16 cellular contexts compared by ENCODE assay signal in the genomic region with DNA sequence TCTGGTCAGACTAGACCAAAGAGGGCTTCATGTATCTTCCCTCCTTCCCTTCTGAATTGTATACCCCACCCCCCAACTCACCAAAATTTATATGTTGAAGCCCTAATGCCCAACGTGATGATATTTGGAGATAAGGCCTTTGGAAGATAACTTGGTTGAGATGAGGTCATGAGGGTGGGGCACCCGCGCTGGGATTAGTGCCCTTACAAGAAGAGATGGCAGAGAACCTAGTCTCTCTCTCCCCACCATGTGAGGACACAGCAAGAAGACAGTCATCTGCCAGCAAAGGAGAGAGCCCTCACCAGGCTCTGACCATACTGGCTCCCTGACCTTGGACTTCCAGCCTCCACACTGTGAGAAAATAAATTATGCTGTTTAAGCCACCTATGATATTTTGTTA. TPM values are rescaled to one million over a fixed set of nuclear protein-coding genes. Genes with fewer than 3 reads are reported as not detected.
DNase-seq lines count a peak whose midpoint lies in the region; ATAC-seq and TF ChIP-seq lines count a peak whose summit lies in the region.
"Had no signal": no experiment of that assay in that cellular context is flagged by ENCODE, and none has a peak within 500 bp of the region (broad histone marks: within the 10 kb centered on the region; RNA-seq: fewer than 3 reads in every experiment).

No MANE protein-coding gene starts in this region.

- no peak overlapping the region for H3K4me3 ChIP-seq in upper lobe of right lung
- H3K4me3 ChIP-seq: BLaER1 treated with 17β-estradiol and CSF1 and Interleukin-3, amounts not matched to agents 10 nM and 100 nM; GM23338 had no signal

- H3K4me1 ChIP-seq in upper lobe of right lung = no peaks in the 10 kb centered on the region

- H3K27me3 Mint-ChIP-seq in T-helper 17 cell (no peaks in the 10 kb centered on the region), endothelial cell (ENCODE audit: unreplicated experiment) (peaks cover 6% of the 10 kb centered on the region)
- H3K27me3 Mint-ChIP-seq: CD4-positive, alpha-beta T cell had no signal

- H3K9me3 Mint-ChIP-seq in endothelial cell (ENCODE audit: unreplicated experiment) = no peaks in the 10 kb centered on the region
- H3K9me3 Mint-ChIP-seq: CD4-positive, alpha-beta T cell; GM23338 had no signal

- H3K4me3 Mint-ChIP-seq in T-helper 17 cell (no peak overlapping the region), endothelial cell (ENCODE audit: unreplicated experiment) (peak overlapping the region; percentile 56)
- H3K4me3 Mint-ChIP-seq: CD4-positive, alpha-beta T cell; GM23338 had no signal

- no peak for ATAC-seq in T-helper 17 cell
- ATAC-seq in upper lobe of right lung = no peak
- no peak for ATAC-seq in GM18502 (IDR thresholded peaks at IDR 0.05; ENCODE audit: poor library complexity, unreplicated experiment)
- ATAC-seq: GM23338 had no signal

- no peaks in the 10 kb centered on the region for H3K27me3 ChIP-seq in upper lobe of right lung
- H3K27me3 ChIP-seq: BLaER1 treated with 17β-estradiol and CSF1 and Interleukin-3, amounts not matched to agents 10 nM and 100 nM had no signal

- H3K9me3 ChIP-seq in T-helper 17 cell (ENCODE audit: control insufficient read depth, low read length, poor library complexity, severe bottlenecking) = no peaks in the 10 kb centered on the region
- H3K9me3 ChIP-seq in upper lobe of right lung = no peaks in the 10 kb centered on the region

- H3K36me3 Mint-ChIP-seq in T-helper 17 cell (ENCODE audit: low read depth) (peaks cover 21% of the 10 kb centered on the region), endothelial cell (ENCODE audit: low read depth, unreplicated experiment) (peaks cover 43% of the 10 kb centered on the region)

- H3K36me3 ChIP-seq in upper lobe of right lung = peaks cover 56% of the 10 kb centered on the region

- DNase-seq in T-helper 17 cell (no peak), endothelial cell (ENCODE audit: low spot score) (no peak), posterior vena cava (ENCODE audit: low spot score) (peak; percentile 55), upper lobe of right lung (peak; percentile 6), germinal center (ENCODE audit: low spot score) (no peak), NCI-H748 (lab: John Stamatoyannopoulos, UW; ENCODE audit: unreplicated experiment) (no peak)
- DNase-seq: ACHN; Calu3; CD4-positive, alpha-beta T cell; DMS 273 treated with DMSO at 0.1 percent for 48 hours; H7 had no signal

- H3K27ac ChIP-seq in upper lobe of right lung = no peak overlapping the region

- H3K27ac Mint-ChIP-seq in T-helper 17 cell = peak overlapping the region; percentile 16
- H3K27ac Mint-ChIP-seq in endothelial cell (ENCODE audit: unreplicated experiment) = no peak overlapping the region
- H3K27ac Mint-ChIP-seq: GM23338 had no signal

- intact Hi-C loops in posterior vena cava (cut with DNase I) (no loop called here), upper lobe of right lung (cut with DNase I) (no loop called here)

- TF ChIP-seq CTCF in endothelial cell (IDR thresholded peaks at IDR 0.05; ENCODE audit: unreplicated experiment) (no peak), upper lobe of right lung (IDR thresholded peaks at IDR 0.05) (no peak)

- H3K4me1 Mint-ChIP-seq in T-helper 17 cell (peaks cover 10% of the 10 kb centered on the region), endothelial cell (ENCODE audit: unreplicated experiment) (peaks cover 12% of the 10 kb centered on the region)

RNA-seq across cellular contexts. Expression of a gene that starts 13.5 kb away (rescaled TPM):
- 10 to 100 TPM; 61.8 to 67.1 TPM for total RNA-seq in T-helper 17 cell
- 22.4 TPM for total RNA-seq in endothelial cell (ENCODE audit: unreplicated experiment)
- total RNA-seq in posterior vena cava = 10 to 100 TPM; 32.5 to 40.9 TPM
- total RNA-seq in upper lobe of right lung = 32.2 TPM

RNA-seq across cellular contexts. Expression of a gene that starts 23.0 kb away (rescaled TPM):
- total RNA-seq in T-helper 17 cell = 10 to 100 TPM in 1 of 2 donors, 1 to 10 TPM in 1; 8.6 to 16.3 TPM
- total RNA-seq in endothelial cell (ENCODE audit: unreplicated experiment) = 0.62 TPM
- total RNA-seq in posterior vena cava = under 1 TPM; 0.14 to 0.51 TPM
- total RNA-seq in upper lobe of right lung = 2.7 TPM
- total RNA-seq: A172, Daoy had no signal

RNA-seq across cellular contexts. Expression of a gene that starts 25.4 kb away (rescaled TPM):
- 10 to 100 TPM; 21.6 to 30.1 TPM for total RNA-seq in T-helper 17 cell
- 13.7 TPM for total RNA-seq in endothelial cell (ENCODE audit: unreplicated experiment)
- total RNA-seq in posterior vena cava = 1 to 10 TPM; 3.4 to 5.9 TPM
- 8.9 TPM for total RNA-seq in upper lobe of right lung

Comparison
In these comparisons a context has a peak if more than half of its experiments do, and no peak if none do; other contexts are left out.
1. DNase-seq: peak in posterior vena cava (single experiment) and upper lobe of right lung (single experiment); none in T-helper 17 cell (0 of 3), endothelial cell (single experiment), germinal center (single experiment) and NCI-H748 (single experiment).